In the genomic region with DNA sequence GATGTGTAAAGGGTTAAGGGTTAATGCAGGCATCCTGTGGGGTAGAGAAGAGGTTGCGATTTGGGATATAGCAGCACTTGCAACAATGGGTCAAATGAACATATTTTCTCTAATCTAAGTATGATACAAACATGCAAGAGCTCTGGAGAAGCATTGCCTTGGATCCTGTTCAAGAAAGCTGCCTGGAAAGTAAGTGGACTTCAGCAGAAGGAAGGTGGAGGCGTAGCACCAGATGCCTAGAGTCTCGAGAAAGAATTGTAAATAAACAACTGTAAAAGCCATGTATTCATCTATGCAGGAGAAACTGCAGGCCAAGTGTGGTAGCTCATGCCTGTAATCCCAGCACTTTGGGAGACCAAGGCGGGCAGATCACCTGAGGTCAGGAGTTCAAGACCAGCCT, we compare ENCODE assay signal across 24 cellular contexts.
"Had no signal": no experiment of that assay in that cellular context is flagged by ENCODE, and none has a peak within 500 bp of the region (broad histone marks: within the 10 kb centered on the region; RNA-seq: fewer than 3 reads in every experiment).

No MANE protein-coding gene starts in this region.

- H3K36me3 Mint-ChIP-seq: activated naive CD8-positive, alpha-beta T cell; stimulated activated memory B cell treated with anti-CD40 and anti-IgM and Interleukin-4, amounts not matched to agents 10 μg/mL and 1 μg/mL and 100 μg/mL, for 72 hours; WTC11 had no signal

- ATAC-seq: activated CD4-positive, alpha-beta T cell treated with anti-CD3 and anti-CD28 coated beads for 36 hours; gastroesophageal sphincter; left cardiac atrium; right lobe of liver; stimulated activated memory B cell treated with anti-CD40 and anti-IgM and Interleukin-4, amounts not matched to agents 10 μg/mL and 1 μg/mL and 100 μg/mL, for 72 hours; WTC11 had no signal

- H3K4me3 ChIP-seq: esophagus muscularis mucosa, gastroesophageal sphincter, right lobe of liver, skin epidermis, upper lobe of left lung had no signal

- H3K27me3 ChIP-seq: esophagus muscularis mucosa, gastroesophageal sphincter, right lobe of liver, upper lobe of left lung had no signal

- H3K27ac Mint-ChIP-seq: activated CD4-positive, alpha-beta T cell treated with anti-CD3 and anti-CD28 coated beads for 36 hours; activated naive CD8-positive, alpha-beta T cell; activated T-cell treated with anti-CD3 and anti-CD28 coated beads, Interleukin-2, amount 50 U/mL, for 24 hours; activated T-helper 2 cell treated with anti-CD3 and anti-CD28 coated beads, Interferon-gamma antibody, Interleukin-2, Interleukin-4, amounts not matched to agents 10 μg/mL and 5 μg/mL and 100 μg/mL, durations not matched to agents 14 hours and 24 hours and 36 hours; stimulated activated memory B cell treated with anti-CD40 and anti-IgM and Interleukin-4, amounts not matched to agents 10 μg/mL and 1 μg/mL and 100 μg/mL, for 72 hours had no signal

- H3K4me1 Mint-ChIP-seq: neural crest cell had no signal

- H3K4me3 Mint-ChIP-seq: activated CD4-positive, alpha-beta T cell treated with anti-CD3 and anti-CD28 coated beads for 36 hours; activated naive CD8-positive, alpha-beta T cell; activated T-cell treated with anti-CD3 and anti-CD28 coated beads, Interleukin-2, amount 50 U/mL, for 24 hours; neural crest cell; stimulated activated memory B cell treated with anti-CD40 and anti-IgM and Interleukin-4, amounts not matched to agents 10 μg/mL and 1 μg/mL and 100 μg/mL, for 72 hours; WTC11 had no signal

- H3K9me3 Mint-ChIP-seq: activated T-cell treated with anti-CD3 and anti-CD28 coated beads, Interleukin-2, amount 50 U/mL, for 24 hours; activated T-helper 2 cell treated with anti-CD3 and anti-CD28 coated beads, Interferon-gamma antibody, Interleukin-2, Interleukin-4, amounts not matched to agents 10 μg/mL and 5 μg/mL and 100 μg/mL, durations not matched to agents 14 hours and 24 hours and 36 hours; neural crest cell; stimulated activated memory B cell treated with anti-CD40 and anti-IgM and Interleukin-4, amounts not matched to agents 10 μg/mL and 1 μg/mL and 100 μg/mL, for 72 hours; WTC11 had no signal

- H3K27me3 Mint-ChIP-seq: activated CD4-positive, alpha-beta T cell treated with anti-CD3 and anti-CD28 coated beads for 36 hours; activated naive CD8-positive, alpha-beta T cell; activated T-cell treated with anti-CD3 and anti-CD28 coated beads, Interleukin-2, amount 50 U/mL, for 24 hours; stimulated activated memory B cell treated with anti-CD40 and anti-IgM and Interleukin-4, amounts not matched to agents 10 μg/mL and 1 μg/mL and 100 μg/mL, for 72 hours had no signal

- H3K27ac ChIP-seq: esophagus muscularis mucosa, gastroesophageal sphincter, right lobe of liver, skin epidermis, upper lobe of left lung had no signal

- DNase-seq: activated CD4-positive, alpha-beta T cell treated with anti-CD3 and anti-CD28 coated beads for 36 hours; activated CD4-positive, alpha-beta T cell treated with anti-CD3 and anti-CD28 coated beads, Interleukin-2, amount 50 U/mL, for 4 hours; activated CD8-positive, alpha-beta memory T cell treated with anti-CD3 and anti-CD28 coated beads for 24 hours; activated CD8-positive, alpha-beta memory T cell treated with anti-CD3 and anti-CD28 coated beads, Interleukin-2, amount 50 U/mL, for 4 hours; activated naive CD4-positive, alpha-beta T cell; activated T-cell treated with anti-CD3 and anti-CD28 coated beads, Interleukin-2, amount 50 U/mL, for 24 hours; effector memory CD4-positive, alpha-beta T cell; head of caudate nucleus; hypothalamus; islet precursor cell; left cardiac atrium; posterior cingulate gyrus; right lobe of liver; stimulated activated CD4-positive, alpha-beta T cell treated with anti-CD3 and anti-CD28 coated beads, Interleukin-1b, Interleukin-23, amount 100 ng/mL, for 48 hours; T1000; upper lobe of left lung had no signal

- H3K4me1 ChIP-seq: esophagus muscularis mucosa, gastroesophageal sphincter, right lobe of liver, upper lobe of left lung had no signal
